In genomic region chr5:11931638-11932037, GRCh38 we compare ENCODE assay signal across 29 cellular contexts. TPM values are rescaled to one million over a fixed set of nuclear protein-coding genes. Genes with fewer than 3 reads are reported as not detected.
"Had no signal": no experiment of that assay in that cellular context is flagged by ENCODE, and none has a peak within 500 bp of the region (broad histone marks: within the 10 kb centered on the region; RNA-seq: fewer than 3 reads in every experiment).

No MANE protein-coding gene starts in this region.

- H2AFZ ChIP-seq: PC-9 had no signal

- H3K9me3 ChIP-seq: SJCRH30 had no signal

- ATAC-seq: Panc1, SK-N-SH treated with all-trans-retinoic acid at 6 μM for 48 hours, T-cell had no signal

- H3K27ac ChIP-seq: PC-9, RWPE1, SJCRH30, SK-N-MC had no signal

- H3K36me3 ChIP-seq: MG63, SJCRH30 had no signal

- H3K4me3 ChIP-seq: MG63, PC-9, SJCRH30, SK-N-MC had no signal

- H3K4me2 ChIP-seq: PC-9 had no signal

- DNase-seq: Kasumi-1, MG63, NCI-H1048, NCI-H1092 treated with DMSO at 0.1 percent for 48 hours, NCI-H1417 treated with DMSO at 0.1 percent for 48 hours, NCI-H1436 treated with DMSO at 0.1 percent for 48 hours, NCI-H1694 treated with DMSO at 0.1 percent for 48 hours, NCI-H187 treated with DMSO at 0.1 percent for 48 hours, NCI-H2029, NCI-H2081, NCI-H226, NCI-H446 treated with DMSO at 0.1 percent for 48 hours, NCI-H510A, NCI-H524, NCI-H526, NCI-H69, NCI-H748 treated with DMSO at 0.1 percent for 48 hours, NCI-H82, PC-9, SHP77, SIG-M5, SJCRH30, T-cell had no signal

- H3K27me3 ChIP-seq: SJCRH30 had no signal

- H3K4me1 ChIP-seq: SJCRH30 had no signal

RNA-seq across cellular contexts. Expression of gene CTNND2, which starts 27.4 kb away (rescaled TPM):
- total RNA-seq: OCI-LY7, PC-9, RPMI7951, SJCRH30 had no signal
